In the genomic region with DNA sequence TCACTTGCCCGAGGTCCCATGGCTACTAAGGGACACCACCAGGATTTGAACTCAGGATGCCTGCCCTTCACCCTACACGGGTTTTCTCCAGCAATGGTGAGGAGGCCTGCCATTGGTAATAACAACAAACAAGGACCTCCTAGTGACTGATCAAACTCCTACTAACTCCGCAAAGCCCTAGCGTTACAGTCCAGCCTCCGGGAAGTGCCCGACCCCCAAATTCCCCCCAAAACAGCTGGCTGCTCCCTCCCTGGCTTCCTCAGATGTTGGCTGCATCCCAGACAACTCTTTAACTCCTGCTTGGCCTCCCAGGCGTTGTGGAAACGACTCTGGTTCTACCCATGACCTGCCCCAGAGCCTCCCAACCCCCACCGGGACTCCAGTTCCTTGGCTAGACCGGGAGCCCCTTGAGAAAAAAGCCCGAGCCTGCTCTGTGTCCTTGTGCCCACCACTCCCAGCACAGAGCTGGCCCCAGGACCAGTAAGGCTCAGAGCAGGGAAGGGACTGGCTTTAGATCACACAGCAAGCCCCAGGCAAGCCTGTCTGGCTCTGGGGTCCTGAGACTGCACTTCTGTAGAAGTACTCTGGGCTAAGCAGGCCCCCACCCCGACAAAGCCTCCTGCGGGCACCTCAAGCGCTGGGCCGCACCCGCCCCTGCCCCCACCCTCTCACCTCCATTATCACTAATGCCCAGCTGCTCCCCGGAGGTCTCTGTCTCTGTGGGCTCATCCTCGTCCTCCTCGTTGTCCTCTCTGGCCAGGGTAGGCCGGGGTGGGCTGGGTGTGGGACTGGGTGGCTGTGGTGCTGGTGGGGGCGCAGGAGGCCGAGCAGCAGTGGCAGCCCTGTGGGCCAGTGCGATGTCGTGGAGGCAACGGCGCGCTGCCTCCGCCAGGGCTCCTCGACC, we compare ENCODE assay signal across 13 cellular contexts. TPM values are rescaled to one million over a fixed set of nuclear protein-coding genes. Genes with fewer than 3 reads are reported as not detected.
DNase-seq lines count a peak whose midpoint lies in the region; ATAC-seq lines count a peak whose summit lies in the region.
"Had no signal": no experiment of that assay in that cellular context is flagged by ENCODE, and none has a peak within 500 bp of the region (broad histone marks: within the 10 kb centered on the region; RNA-seq: fewer than 3 reads in every experiment).

No MANE protein-coding gene starts in this region.

- no peaks in the 10 kb centered on the region for H3K36me3 Mint-ChIP-seq in activated naive CD8-positive, alpha-beta T cell treated with anti-CD3 and anti-CD28 coated beads, Interleukin-2, amount 10 ng/mL, durations not matched to agents 7 days and 5 days
- H3K36me3 Mint-ChIP-seq in activated naive CD8-positive, alpha-beta T cell treated with anti-CD3 and anti-CD28 coated beads for 36 hours, result no peaks in the 10 kb centered on the region
- peaks cover 9% of the 10 kb centered on the region for H3K36me3 Mint-ChIP-seq in central memory CD8-positive, alpha-beta T cell (ENCODE audit: insufficient read depth)
- no peaks in the 10 kb centered on the region for H3K36me3 Mint-ChIP-seq in stimulated activated memory B cell treated with anti-CD40 and anti-IgM and Interleukin-4, amounts not matched to agents 10 μg/mL and 1 μg/mL and 100 μg/mL, for 72 hours
- H3K36me3 Mint-ChIP-seq: activated naive CD4-positive, alpha-beta T cell treated with anti-CD3 and anti-CD28 coated beads, Interleukin-2, amount 50 U/mL, for 72 hours had no signal

- no peaks in the 10 kb centered on the region for H3K9me3 Mint-ChIP-seq in activated naive CD8-positive, alpha-beta T cell treated with anti-CD3 and anti-CD28 coated beads, Interleukin-2, amount 10 ng/mL, durations not matched to agents 7 days and 5 days
- no peaks in the 10 kb centered on the region for H3K9me3 Mint-ChIP-seq in activated naive CD8-positive, alpha-beta T cell treated with anti-CD3 and anti-CD28 coated beads for 36 hours
- H3K9me3 Mint-ChIP-seq in central memory CD8-positive, alpha-beta T cell, result no peaks in the 10 kb centered on the region
- no peaks in the 10 kb centered on the region for H3K9me3 Mint-ChIP-seq in stimulated activated memory B cell treated with anti-CD40 and anti-IgM and Interleukin-4, amounts not matched to agents 10 μg/mL and 1 μg/mL and 100 μg/mL, for 72 hours
- H3K9me3 Mint-ChIP-seq: activated naive CD4-positive, alpha-beta T cell treated with anti-CD3 and anti-CD28 coated beads, Interleukin-2, amount 50 U/mL, for 72 hours had no signal

- POLR2A ChIA-PET in activated naive CD8-positive, alpha-beta T cell treated with anti-CD3 and anti-CD28 coated beads, Interleukin-2, amount 10 ng/mL, durations not matched to agents 7 days and 5 days (lab: Charles Lee), result no interaction called here

- H3K4me1 Mint-ChIP-seq in activated naive CD8-positive, alpha-beta T cell treated with anti-CD3 and anti-CD28 coated beads, Interleukin-2, amount 10 ng/mL, durations not matched to agents 7 days and 5 days, result peaks cover 27% of the 10 kb centered on the region
- peaks cover 27% of the 10 kb centered on the region for H3K4me1 Mint-ChIP-seq in activated naive CD8-positive, alpha-beta T cell treated with anti-CD3 and anti-CD28 coated beads for 36 hours
- peaks cover 32% of the 10 kb centered on the region for H3K4me1 Mint-ChIP-seq in central memory CD8-positive, alpha-beta T cell
- H3K4me1 Mint-ChIP-seq in stimulated activated memory B cell treated with anti-CD40 and anti-IgM and Interleukin-4, amounts not matched to agents 10 μg/mL and 1 μg/mL and 100 μg/mL, for 72 hours, result peaks cover 40% of the 10 kb centered on the region

- no peak for DNase-seq in activated naive CD8-positive, alpha-beta T cell treated with anti-CD3 and anti-CD28 coated beads, Interleukin-2, amount 10 ng/mL, durations not matched to agents 7 days and 5 days
- no peak for DNase-seq in activated naive CD8-positive, alpha-beta T cell treated with anti-CD3 and anti-CD28 coated beads for 36 hours
- DNase-seq in central memory CD8-positive, alpha-beta T cell (ENCODE audit: low spot score in 2 of 2), result no peak
- DNase-seq in HuH-7 (ENCODE audit: low spot score), result no peak
- DNase-seq: central memory CD4-positive, alpha-beta T cell; DMS153; mucosa of descending colon; NCI-H187 treated with DMSO at 0.1 percent for 48 hours; NCI-H526; stimulated activated CD4-positive, alpha-beta T cell treated with anti-CD3 and anti-CD28 coated beads, Interleukin-2, amount 100 ng/mL, for 48 hours had no signal

- peak overlapping the region; percentile 42 for H3K27ac Mint-ChIP-seq in activated naive CD8-positive, alpha-beta T cell treated with anti-CD3 and anti-CD28 coated beads, Interleukin-2, amount 10 ng/mL, durations not matched to agents 7 days and 5 days
- H3K27ac Mint-ChIP-seq in activated naive CD8-positive, alpha-beta T cell treated with anti-CD3 and anti-CD28 coated beads for 36 hours, result no peak overlapping the region
- H3K27ac Mint-ChIP-seq in central memory CD8-positive, alpha-beta T cell (ENCODE audit: low read depth), result no peak overlapping the region
- peak overlapping the region; percentile 45 for H3K27ac Mint-ChIP-seq in stimulated activated memory B cell treated with anti-CD40 and anti-IgM and Interleukin-4, amounts not matched to agents 10 μg/mL and 1 μg/mL and 100 μg/mL, for 72 hours

- no peak for ATAC-seq in activated naive CD8-positive, alpha-beta T cell treated with anti-CD3 and anti-CD28 coated beads, Interleukin-2, amount 10 ng/mL, durations not matched to agents 7 days and 5 days (ENCODE audit: low read depth)
- ATAC-seq in central memory CD8-positive, alpha-beta T cell (replicated peaks; ENCODE audit: extremely low read depth, poor library complexity, severe bottlenecking), result no peak
- no peak for ATAC-seq in stimulated activated memory B cell treated with anti-CD40 and anti-IgM and Interleukin-4, amounts not matched to agents 10 μg/mL and 1 μg/mL and 100 μg/mL, for 72 hours
- ATAC-seq in HG02571 (IDR thresholded peaks at IDR 0.05; ENCODE audit: unreplicated experiment), result no peak
- ATAC-seq: activated naive CD4-positive, alpha-beta T cell treated with anti-CD3 and anti-CD28 coated beads, Interleukin-2, amount 50 U/mL, for 72 hours; mucosa of descending colon had no signal

- H3K27me3 Mint-ChIP-seq in activated naive CD8-positive, alpha-beta T cell treated with anti-CD3 and anti-CD28 coated beads, Interleukin-2, amount 10 ng/mL, durations not matched to agents 7 days and 5 days, result no peaks in the 10 kb centered on the region
- no peaks in the 10 kb centered on the region for H3K27me3 Mint-ChIP-seq in activated naive CD8-positive, alpha-beta T cell treated with anti-CD3 and anti-CD28 coated beads for 36 hours
- no peaks in the 10 kb centered on the region for H3K27me3 Mint-ChIP-seq in central memory CD8-positive, alpha-beta T cell
- no peaks in the 10 kb centered on the region for H3K27me3 Mint-ChIP-seq in stimulated activated memory B cell treated with anti-CD40 and anti-IgM and Interleukin-4, amounts not matched to agents 10 μg/mL and 1 μg/mL and 100 μg/mL, for 72 hours

- H3K4me3 Mint-ChIP-seq in activated naive CD8-positive, alpha-beta T cell treated with anti-CD3 and anti-CD28 coated beads, Interleukin-2, amount 10 ng/mL, durations not matched to agents 7 days and 5 days, result no peak overlapping the region
- H3K4me3 Mint-ChIP-seq in activated naive CD8-positive, alpha-beta T cell treated with anti-CD3 and anti-CD28 coated beads for 36 hours, result no peak overlapping the region
- peak overlapping the region; percentile 13 for H3K4me3 Mint-ChIP-seq in central memory CD8-positive, alpha-beta T cell
- no peak overlapping the region for H3K4me3 Mint-ChIP-seq in stimulated activated memory B cell treated with anti-CD40 and anti-IgM and Interleukin-4, amounts not matched to agents 10 μg/mL and 1 μg/mL and 100 μg/mL, for 72 hours

RNA-seq across cellular contexts. Expression of a gene that starts 4.7 kb away (rescaled TPM):
- total RNA-seq in activated naive CD8-positive, alpha-beta T cell treated with anti-CD3 and anti-CD28 coated beads, Interleukin-2, amount 10 ng/mL, durations not matched to agents 7 days and 5 days, result 10 to 100 TPM; 17.3 to 19.9 TPM
- total RNA-seq in activated naive CD8-positive, alpha-beta T cell treated with anti-CD3 and anti-CD28 coated beads for 36 hours, result 10 to 100 TPM; 21.0 to 22.7 TPM

RNA-seq across cellular contexts. Expression of a gene that starts 5.0 kb away (rescaled TPM):
- 10 to 100 TPM; 51.3 to 53.4 TPM for total RNA-seq in activated naive CD8-positive, alpha-beta T cell treated with anti-CD3 and anti-CD28 coated beads, Interleukin-2, amount 10 ng/mL, durations not matched to agents 7 days and 5 days
- total RNA-seq in activated naive CD8-positive, alpha-beta T cell treated with anti-CD3 and anti-CD28 coated beads for 36 hours, result 10 to 100 TPM; 22.6 to 24.0 TPM

RNA-seq across cellular contexts. Expression of a gene that starts 5.1 kb away (rescaled TPM):
- 100 to 1,000 TPM; 144 to 160 TPM for total RNA-seq in activated naive CD8-positive, alpha-beta T cell treated with anti-CD3 and anti-CD28 coated beads, Interleukin-2, amount 10 ng/mL, durations not matched to agents 7 days and 5 days
- total RNA-seq in activated naive CD8-positive, alpha-beta T cell treated with anti-CD3 and anti-CD28 coated beads for 36 hours, result 100 to 1,000 TPM in 1 of 2 experiments, 10 to 100 TPM in 1; 78.9 to 143 TPM

RNA-seq across cellular contexts. Expression of a gene that starts 21.5 kb away (rescaled TPM):
- total RNA-seq in activated naive CD8-positive, alpha-beta T cell treated with anti-CD3 and anti-CD28 coated beads, Interleukin-2, amount 10 ng/mL, durations not matched to agents 7 days and 5 days, result 100 to 1,000 TPM in 1 of 2 experiments, 10 to 100 TPM in 1; 99.7 to 102 TPM
- 10 to 100 TPM; 73.9 to 76.4 TPM for total RNA-seq in activated naive CD8-positive, alpha-beta T cell treated with anti-CD3 and anti-CD28 coated beads for 36 hours

RNA-seq across cellular contexts. Expression of a gene that starts 24.2 kb away (rescaled TPM):
- total RNA-seq in activated naive CD8-positive, alpha-beta T cell treated with anti-CD3 and anti-CD28 coated beads, Interleukin-2, amount 10 ng/mL, durations not matched to agents 7 days and 5 days, result 1 to 10 TPM; 1.4 to 1.7 TPM
- total RNA-seq in activated naive CD8-positive, alpha-beta T cell treated with anti-CD3 and anti-CD28 coated beads for 36 hours, result 1 to 10 TPM; 2.3 to 2.9 TPM

Comparison
In these comparisons a context has a peak if more than half of its experiments do, and no peak if none do; other contexts are left out.
1. H3K27ac Mint-ChIP-seq: peak in activated naive CD8-positive, alpha-beta T cell treated with anti-CD3 and anti-CD28 coated beads, Interleukin-2, amount 10 ng/mL, durations not matched to agents 7 days and 5 days (single experiment) and stimulated activated memory B cell treated with anti-CD40 and anti-IgM and Interleukin-4, amounts not matched to agents 10 μg/mL and 1 μg/mL and 100 μg/mL, for 72 hours (single experiment); none in activated naive CD8-positive, alpha-beta T cell treated with anti-CD3 and anti-CD28 coated beads for 36 hours (single experiment) and central memory CD8-positive, alpha-beta T cell (single experiment).